In the genomic region with DNA sequence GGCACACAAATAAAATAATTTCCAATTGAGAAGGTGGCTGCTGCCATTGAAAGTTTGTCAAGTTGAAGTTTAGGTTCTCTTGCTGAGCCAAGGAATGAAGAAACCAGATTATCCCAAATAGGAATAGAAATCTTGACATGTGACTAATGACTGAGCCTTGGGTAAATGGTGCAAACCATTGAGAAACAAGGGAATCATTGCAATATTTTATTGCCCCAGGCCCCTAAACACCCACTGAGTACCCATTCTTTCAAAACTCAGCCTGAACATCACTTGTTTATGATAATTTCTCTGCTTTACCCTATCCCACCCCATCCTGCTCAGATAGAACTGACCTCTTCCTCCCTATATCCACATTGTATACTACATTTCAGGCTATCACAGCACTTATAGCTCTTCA, we compare ENCODE assay signal across 40 cellular contexts. TPM values are rescaled to one million over a fixed set of nuclear protein-coding genes. Genes with fewer than 3 reads are reported as not detected.
"Had no signal": no experiment of that assay in that cellular context is flagged by ENCODE, and none has a peak within 500 bp of the region (broad histone marks: within the 10 kb centered on the region; RNA-seq: fewer than 3 reads in every experiment).

No MANE protein-coding gene starts in this region.

- H3K27ac Mint-ChIP-seq: activated naive CD4-positive, alpha-beta T cell treated with anti-CD3 and anti-CD28 coated beads for 36 hours; activated naive CD4-positive, alpha-beta T cell treated with anti-CD3 and anti-CD28 coated beads, Interleukin-2, amount 10 ng/mL, durations not matched to agents 7 days and 5 days; activated naive CD4-positive, alpha-beta T cell treated with anti-CD3 and anti-CD28 coated beads, Interleukin-2, amount 50 U/mL, for 24 hours; activated naive CD4-positive, alpha-beta T cell treated with anti-CD3 and anti-CD28 coated beads, Interleukin-2, amount 50 U/mL, for 72 hours; activated naive CD8-positive, alpha-beta T cell; activated naive CD8-positive, alpha-beta T cell treated with anti-CD3 and anti-CD28 coated beads for 36 hours; activated naive CD8-positive, alpha-beta T cell treated with anti-CD3 and anti-CD28 coated beads, Interleukin-2, amount 10 ng/mL, durations not matched to agents 7 days and 5 days; activated naive CD8-positive, alpha-beta T cell treated with anti-CD3 and anti-CD28 coated beads, Interleukin-2, amount 50 U/mL, for 24 hours; activated T-cell treated with anti-CD3 and anti-CD28 coated beads, Interleukin-2, amount 50 U/mL, for 24 hours; activated T-cell treated with anti-CD3 and anti-CD28 coated beads, Interleukin-2, amount 50 U/mL, for 72 hours; activated T-helper 1 cell treated with anti-CD3 and anti-CD28 coated beads, Interleukin-12 subunit alpha, Interleukin-12 subunit beta, Interleukin-2, Interleukin-4 antibody, amounts not matched to agents 30 ng/mL and 10 ng/mL and 1 ng/mL, durations not matched to agents 14 hours and 24 hours and 36 hours; activated T-helper 17 cell treated with anti-CD3 and anti-CD28 coated beads, Interleukin-2, amount 50 U/mL, for 72 hours; activated T-helper 2 cell treated with anti-CD3 and anti-CD28 coated beads, Interferon-gamma antibody, Interleukin-2, Interleukin-4, amounts not matched to agents 10 μg/mL and 5 μg/mL and 100 μg/mL, durations not matched to agents 14 hours and 24 hours and 36 hours; brain had no signal

- H3K27me3 ChIP-seq: adrenal gland, ascending aorta, body of pancreas, brain microvascular endothelial cell, breast epithelium, cardiac muscle cell had no signal

- H3K4me3 ChIP-seq: adrenal gland, ascending aorta, body of pancreas, breast epithelium, cardiac muscle cell had no signal

- H3K4me3 Mint-ChIP-seq: activated naive CD4-positive, alpha-beta T cell treated with anti-CD3 and anti-CD28 coated beads for 36 hours; activated naive CD4-positive, alpha-beta T cell treated with anti-CD3 and anti-CD28 coated beads, Interleukin-2, amount 10 ng/mL, durations not matched to agents 7 days and 5 days; activated naive CD4-positive, alpha-beta T cell treated with anti-CD3 and anti-CD28 coated beads, Interleukin-2, amount 50 U/mL, for 24 hours; activated naive CD8-positive, alpha-beta T cell; activated naive CD8-positive, alpha-beta T cell treated with anti-CD3 and anti-CD28 coated beads for 36 hours; activated naive CD8-positive, alpha-beta T cell treated with anti-CD3 and anti-CD28 coated beads, Interleukin-2, amount 10 ng/mL, durations not matched to agents 7 days and 5 days; activated naive CD8-positive, alpha-beta T cell treated with anti-CD3 and anti-CD28 coated beads, Interleukin-2, amount 50 U/mL, for 24 hours; activated T-cell treated with anti-CD3 and anti-CD28 coated beads, Interleukin-2, amount 50 U/mL, for 24 hours; activated T-cell treated with anti-CD3 and anti-CD28 coated beads, Interleukin-2, amount 50 U/mL, for 4 hours; activated T-cell treated with anti-CD3 and anti-CD28 coated beads, Interleukin-2, amount 50 U/mL, for 72 hours; activated T-helper 1 cell treated with anti-CD3 and anti-CD28 coated beads, Interleukin-12 subunit alpha, Interleukin-12 subunit beta, Interleukin-2, Interleukin-4 antibody, amounts not matched to agents 30 ng/mL and 10 ng/mL and 1 ng/mL, durations not matched to agents 14 hours and 24 hours and 36 hours; activated T-helper 17 cell treated with anti-CD3 and anti-CD28 coated beads, Interleukin-2, amount 50 U/mL, for 72 hours; brain; central memory CD8-positive, alpha-beta T cell had no signal

- H3K4me1 ChIP-seq: adrenal gland, ascending aorta, body of pancreas, breast epithelium had no signal

- H3K27me3 Mint-ChIP-seq: activated naive CD8-positive, alpha-beta T cell treated with anti-CD3 and anti-CD28 coated beads for 36 hours; activated naive CD8-positive, alpha-beta T cell treated with anti-CD3 and anti-CD28 coated beads, Interleukin-2, amount 50 U/mL, for 24 hours had no signal

- H3K36me3 Mint-ChIP-seq: activated naive CD4-positive, alpha-beta T cell treated with anti-CD3 and anti-CD28 coated beads, Interleukin-2, amount 10 ng/mL, durations not matched to agents 7 days and 5 days; activated naive CD4-positive, alpha-beta T cell treated with anti-CD3 and anti-CD28 coated beads, Interleukin-2, amount 50 U/mL, for 72 hours; activated naive CD8-positive, alpha-beta T cell treated with anti-CD3 and anti-CD28 coated beads, Interleukin-2, amount 10 ng/mL, durations not matched to agents 7 days and 5 days; brain had no signal

- H3K9me3 ChIP-seq: adrenal gland, ascending aorta, body of pancreas had no signal

- DNase-seq: activated effector memory CD4-positive, alpha-beta T cell treated with anti-CD3 and anti-CD28 coated beads, Interleukin-2, amount 50 U/mL, for 16 hours; activated effector memory CD4-positive, alpha-beta T cell treated with Interleukin-2 at 50 U/mL for 16 hours; activated gamma-delta T cell; activated gamma-delta T cell treated with Interleukin-2 at 50 U/mL for 16 hours; activated naive CD4-positive, alpha-beta T cell; activated naive CD4-positive, alpha-beta T cell treated with anti-CD3 and anti-CD28 coated beads for 36 hours; activated naive CD4-positive, alpha-beta T cell treated with anti-CD3 and anti-CD28 coated beads, Interleukin-2, amount 10 ng/mL, durations not matched to agents 7 days and 5 days; activated naive CD4-positive, alpha-beta T cell treated with anti-CD3 and anti-CD28 coated beads, Interleukin-2, amount 50 U/mL, for 16 hours; activated naive CD4-positive, alpha-beta T cell treated with Interleukin-2 at 50 U/mL for 16 hours; activated naive CD8-positive, alpha-beta T cell treated with anti-CD3 and anti-CD28 coated beads for 36 hours; activated naive CD8-positive, alpha-beta T cell treated with anti-CD3 and anti-CD28 coated beads, Interleukin-2, amount 10 ng/mL, durations not matched to agents 7 days and 5 days; activated naive CD8-positive, alpha-beta T cell treated with anti-CD3 and anti-CD28 coated beads, Interleukin-2, amount 50 U/mL, for 24 hours; activated T-cell treated with anti-CD3 and anti-CD28 coated beads, Interleukin-2, amount 50 U/mL, for 1 hour; activated T-cell treated with anti-CD3 and anti-CD28 coated beads, Interleukin-2, amount 50 U/mL, for 24 hours; activated T-cell treated with anti-CD3 and anti-CD28 coated beads, Interleukin-2, amount 50 U/mL, for 4 hours; activated T-cell treated with anti-CD3 and anti-CD28 coated beads, Interleukin-2, amount 50 U/mL, for 48 hours; activated T-cell treated with anti-CD3 and anti-CD28 coated beads, Interleukin-2, amount 50 U/mL, for 72 hours; adrenal gland; amniotic stem cell; amygdala; anterior cingulate cortex; aorta; body of pancreas; brain microvascular endothelial cell; caudate nucleus; central memory CD4-positive, alpha-beta T cell; cerebellar nuclear complex had no signal

- H3K36me3 ChIP-seq: adrenal gland, ascending aorta, brain microvascular endothelial cell, breast epithelium, cardiac muscle cell had no signal

- H3K4me1 Mint-ChIP-seq: activated naive CD4-positive, alpha-beta T cell treated with anti-CD3 and anti-CD28 coated beads, Interleukin-2, amount 10 ng/mL, durations not matched to agents 7 days and 5 days; activated naive CD4-positive, alpha-beta T cell treated with anti-CD3 and anti-CD28 coated beads, Interleukin-2, amount 50 U/mL, for 24 hours; activated naive CD8-positive, alpha-beta T cell treated with anti-CD3 and anti-CD28 coated beads for 36 hours; activated naive CD8-positive, alpha-beta T cell treated with anti-CD3 and anti-CD28 coated beads, Interleukin-2, amount 10 ng/mL, durations not matched to agents 7 days and 5 days; activated naive CD8-positive, alpha-beta T cell treated with anti-CD3 and anti-CD28 coated beads, Interleukin-2, amount 50 U/mL, for 24 hours; activated T-helper 17 cell treated with anti-CD3 and anti-CD28 coated beads, Interleukin-2, amount 50 U/mL, for 72 hours; central memory CD8-positive, alpha-beta T cell had no signal

- H3K9me3 Mint-ChIP-seq: activated naive CD4-positive, alpha-beta T cell treated with anti-CD3 and anti-CD28 coated beads, Interleukin-2, amount 10 ng/mL, durations not matched to agents 7 days and 5 days; central memory CD8-positive, alpha-beta T cell had no signal

- ATAC-seq: activated naive CD4-positive, alpha-beta T cell treated with anti-CD3 and anti-CD28 coated beads, Interleukin-2, amount 50 U/mL, for 72 hours; activated naive CD8-positive, alpha-beta T cell treated with anti-CD3 and anti-CD28 coated beads, Interleukin-2, amount 50 U/mL, for 24 hours; activated T-cell treated with anti-CD3 and anti-CD28 coated beads, Interleukin-2, amount 50 U/mL, for 4 hours; activated T-cell treated with anti-CD3 and anti-CD28 coated beads, Interleukin-2, amount 50 U/mL, for 72 hours; activated T-helper 17 cell treated with anti-CD3 and anti-CD28 coated beads, Interleukin-2, amount 50 U/mL, for 72 hours; body of pancreas had no signal

- H3K27ac ChIP-seq: adrenal gland, ascending aorta, body of pancreas, brain microvascular endothelial cell, breast epithelium, cardiac muscle cell had no signal

RNA-seq across cellular contexts. Expression of gene VTCN1, which starts 46.6 kb away (rescaled TPM):
- total RNA-seq: activated naive CD4-positive, alpha-beta T cell treated with anti-CD3 and anti-CD28 coated beads for 36 hours; activated naive CD4-positive, alpha-beta T cell treated with anti-CD3 and anti-CD28 coated beads, Interleukin-2, amount 50 U/mL, for 72 hours; activated naive CD8-positive, alpha-beta T cell treated with anti-CD3 and anti-CD28 coated beads for 36 hours; activated naive CD8-positive, alpha-beta T cell treated with anti-CD3 and anti-CD28 coated beads, Interleukin-2, amount 10 ng/mL, durations not matched to agents 7 days and 5 days; activated T-cell treated with anti-CD3 and anti-CD28 coated beads, Interleukin-2, amount 50 U/mL, for 4 hours; activated T-cell treated with anti-CD3 and anti-CD28 coated beads, Interleukin-2, amount 50 U/mL, for 72 hours; activated T-helper 1 cell treated with anti-CD3 and anti-CD28 coated beads, Interleukin-12 subunit alpha, Interleukin-12 subunit beta, Interleukin-2, Interleukin-4 antibody, amounts not matched to agents 30 ng/mL and 10 ng/mL and 1 ng/mL, durations not matched to agents 14 hours and 24 hours and 36 hours; activated T-helper 17 cell treated with anti-CD3 and anti-CD28 coated beads, Interleukin-2, amount 50 U/mL, for 72 hours; activated T-helper 2 cell treated with anti-CD3 and anti-CD28 coated beads, Interferon-gamma antibody, Interleukin-2, Interleukin-4, amounts not matched to agents 10 μg/mL and 5 μg/mL and 100 μg/mL, durations not matched to agents 14 hours and 24 hours and 36 hours; adrenal gland; ascending aorta; cardiac muscle cell; cardiac septum; chondrocyte had no signal
- polyA plus RNA-seq: adrenal gland had no signal
